1 cellular context compared by ENCODE assay signal in the genomic region with DNA sequence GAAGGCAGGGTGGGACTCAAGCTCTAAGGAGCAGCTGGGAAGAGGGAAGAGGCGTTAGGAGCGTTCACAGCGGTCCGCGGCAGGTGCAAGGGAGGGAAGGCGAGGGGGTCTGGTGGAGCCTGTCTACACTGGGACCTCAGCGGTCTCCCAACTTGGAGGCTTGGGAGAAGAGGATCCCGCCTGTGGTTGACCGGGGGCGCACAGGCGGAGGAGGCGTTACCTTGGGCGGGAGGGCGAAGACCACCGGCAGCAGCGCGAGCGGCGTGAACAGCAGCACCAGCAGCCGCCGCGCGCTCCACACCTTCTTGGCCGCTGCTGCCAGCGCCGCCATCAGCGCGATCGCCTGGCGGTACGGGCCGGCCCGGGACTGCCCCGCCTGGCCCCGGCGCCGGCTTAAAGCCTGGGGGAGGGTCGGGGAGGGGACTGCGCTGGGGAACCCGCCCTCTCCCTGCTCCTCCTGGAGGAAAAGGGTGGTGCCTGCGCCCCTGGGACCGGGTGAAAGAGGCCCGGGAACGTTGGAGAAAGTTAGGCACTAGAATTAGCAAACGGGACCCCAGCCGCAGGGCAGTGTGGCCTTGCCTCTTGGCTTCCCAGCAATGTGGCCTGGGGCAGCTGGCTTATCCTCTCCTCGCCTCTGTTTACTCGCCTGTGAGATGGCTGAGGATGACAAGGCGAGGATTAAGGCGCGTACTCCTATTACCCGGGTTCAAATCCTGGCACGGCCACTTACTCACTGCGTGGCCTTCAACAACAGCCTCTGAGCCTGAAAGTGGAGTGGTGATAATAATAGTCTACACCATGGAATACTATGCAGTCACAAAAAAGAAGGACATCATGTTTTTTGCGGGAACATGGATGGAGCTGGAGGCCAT.
TF ChIP-seq lines count a peak whose summit lies in the region.

Gene SLC13A3 (minus strand): TSS at position 369 of the 872 bp plus-strand sequence. CDS start 38 bp downstream, at position 331.

TF ChIP-seq in HepG2, 621 proteins besides CTCF, POLR2A, EP300 and RAD21 (continued from another document and continues in another):
- TF ChIP-seq TMF1 (CRISPR knock-in tag; IDR thresholded peaks at IDR 0.05; ENCODE audit: low read depth) (peak; percentile 72), NR2C2 (CRISPR knock-in tag; IDR thresholded peaks at IDR 0.05; ENCODE audit: borderline replicate concordance) (no peak), ARID2 (CRISPR knock-in tag; IDR thresholded peaks at IDR 0.05; ENCODE audit: borderline replicate concordance) (peak; percentile 93; the same call in 1 of the 2 replicates), ZNF7 (CRISPR knock-in tag; IDR thresholded peaks at IDR 0.05) (no peak; the same call in none of the 2 replicates), YEATS4 (CRISPR knock-in tag; IDR thresholded peaks at IDR 0.05; ENCODE audit: borderline replicate concordance) (peak; percentile 87; the same call in 1 of the 2 replicates), TRIM22 (IDR thresholded peaks at IDR 0.05) (no peak), MYNN (CRISPR knock-in tag; IDR thresholded peaks at IDR 0.05; ENCODE audit: low read depth) (no peak), SP140L (CRISPR knock-in tag; IDR thresholded peaks at IDR 0.05; ENCODE audit: borderline replicate concordance) (no peak), JDP2 (CRISPR knock-in tag; IDR thresholded peaks at IDR 0.05; ENCODE audit: borderline replicate concordance) (no peak), PTBP1 (IDR thresholded peaks at IDR 0.05; ENCODE audit: low read depth, low read length, poor library complexity, severe bottlenecking) (peak; percentile 13), ZFP91 (CRISPR knock-in tag; IDR thresholded peaks at IDR 0.05; ENCODE audit: borderline replicate concordance) (peak; percentile 96), STAG1 (CRISPR knock-in tag; IDR thresholded peaks at IDR 0.05) (peak; percentile 35), ZNF510 (CRISPR knock-in tag; IDR thresholded peaks at IDR 0.05; ENCODE audit: low read depth) (no peak), HES4 (CRISPR knock-in tag; IDR thresholded peaks at IDR 0.05; ENCODE audit: borderline replicate concordance) (peak; percentile 85; the same call in 1 of the 2 replicates), TSC22D2 (CRISPR knock-in tag; IDR thresholded peaks at IDR 0.05; ENCODE audit: borderline replicate concordance) (no peak; the same call in 1 of the 2 replicates), PRMT3 (CRISPR knock-in tag; IDR thresholded peaks at IDR 0.05; ENCODE audit: borderline replicate concordance, low read depth) (peak; percentile 77; the same call in 1 of the 2 replicates), FOXK1 (CRISPR knock-in tag; IDR thresholded peaks at IDR 0.05; ENCODE audit: borderline replicate concordance, low read depth) (no peak), ZNF10 (CRISPR knock-in tag; IDR thresholded peaks at IDR 0.05; ENCODE audit: borderline replicate concordance, low read depth) (0 out of 2 replicates have a peak, but pooled peaks have one; percentile 36), ZNF513 (CRISPR knock-in tag; conservative IDR thresholded peaks at IDR 0.05) (no peak), GZF1 (CRISPR knock-in tag; IDR thresholded peaks at IDR 0.05) (0 out of 2 replicates have a peak, but pooled peaks have one; percentile 38), CERS6 (CRISPR knock-in tag; IDR thresholded peaks at IDR 0.05) (no peak), ZNF883 (CRISPR knock-in tag; IDR thresholded peaks at IDR 0.05; ENCODE audit: not compliant biosample characterization) (peak; percentile 91), ZNF234 (CRISPR knock-in tag; conservative IDR thresholded peaks at IDR 0.05) (peak; percentile 67; the same call in 1 of the 2 replicates), MXD3 (CRISPR knock-in tag; IDR thresholded peaks at IDR 0.05) (peak; percentile 92), HBP1 (CRISPR knock-in tag; IDR thresholded peaks at IDR 0.05; ENCODE audit: low read depth) (no peak), ZNF773 (CRISPR knock-in tag; IDR thresholded peaks at IDR 0.05; ENCODE audit: borderline replicate concordance) (peak; percentile 75), PITX1 (CRISPR knock-in tag; IDR thresholded peaks at IDR 0.05) (no peak), NFE2 (CRISPR knock-in tag; IDR thresholded peaks at IDR 0.05) (no peak), JUNB (CRISPR knock-in tag; IDR thresholded peaks at IDR 0.05; ENCODE audit: borderline replicate concordance) (no peak), FOXO1 (CRISPR knock-in tag; IDR thresholded peaks at IDR 0.05) (0 out of 2 replicates have a peak, but pooled peaks have one; percentile 29)
- TF ChIP-seq, protein P1, sequence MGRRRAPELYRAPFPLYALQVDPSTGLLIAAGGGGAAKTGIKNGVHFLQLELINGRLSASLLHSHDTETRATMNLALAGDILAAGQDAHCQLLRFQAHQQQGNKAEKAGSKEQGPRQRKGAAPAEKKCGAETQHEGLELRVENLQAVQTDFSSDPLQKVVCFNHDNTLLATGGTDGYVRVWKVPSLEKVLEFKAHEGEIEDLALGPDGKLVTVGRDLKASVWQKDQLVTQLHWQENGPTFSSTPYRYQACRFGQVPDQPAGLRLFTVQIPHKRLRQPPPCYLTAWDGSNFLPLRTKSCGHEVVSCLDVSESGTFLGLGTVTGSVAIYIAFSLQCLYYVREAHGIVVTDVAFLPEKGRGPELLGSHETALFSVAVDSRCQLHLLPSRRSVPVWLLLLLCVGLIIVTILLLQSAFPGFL (CRISPR knock-in tag; IDR thresholded peaks at IDR 0.05), result peak; percentile 71; the same call in 1 of the 2 replicates
- TF ChIP-seq, protein P2, sequence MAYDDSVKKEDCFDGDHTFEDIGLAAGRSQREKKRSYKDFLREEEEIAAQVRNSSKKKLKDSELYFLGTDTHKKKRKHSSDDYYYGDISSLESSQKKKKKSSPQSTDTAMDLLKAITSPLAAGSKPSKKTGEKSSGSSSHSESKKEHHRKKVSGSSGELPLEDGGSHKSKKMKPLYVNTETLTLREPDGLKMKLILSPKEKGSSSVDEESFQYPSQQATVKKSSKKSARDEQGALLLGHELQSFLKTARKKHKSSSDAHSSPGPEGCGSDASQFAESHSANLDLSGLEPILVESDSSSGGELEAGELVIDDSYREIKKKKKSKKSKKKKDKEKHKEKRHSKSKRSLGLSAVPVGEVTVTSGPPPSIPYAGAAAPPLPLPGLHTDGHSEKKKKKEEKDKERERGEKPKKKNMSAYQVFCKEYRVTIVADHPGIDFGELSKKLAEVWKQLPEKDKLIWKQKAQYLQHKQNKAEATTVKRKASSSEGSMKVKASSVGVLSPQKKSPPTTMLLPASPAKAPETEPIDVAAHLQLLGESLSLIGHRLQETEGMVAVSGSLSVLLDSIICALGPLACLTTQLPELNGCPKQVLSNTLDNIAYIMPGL (CRISPR knock-in tag; IDR thresholded peaks at IDR 0.05; ENCODE audit: borderline replicate concordance in 1 of 2, low read depth in 1 of 2), result peak; percentile 75 to 93; a peak in 3 of 4 replicates
- TF ChIP-seq, protein P3, sequence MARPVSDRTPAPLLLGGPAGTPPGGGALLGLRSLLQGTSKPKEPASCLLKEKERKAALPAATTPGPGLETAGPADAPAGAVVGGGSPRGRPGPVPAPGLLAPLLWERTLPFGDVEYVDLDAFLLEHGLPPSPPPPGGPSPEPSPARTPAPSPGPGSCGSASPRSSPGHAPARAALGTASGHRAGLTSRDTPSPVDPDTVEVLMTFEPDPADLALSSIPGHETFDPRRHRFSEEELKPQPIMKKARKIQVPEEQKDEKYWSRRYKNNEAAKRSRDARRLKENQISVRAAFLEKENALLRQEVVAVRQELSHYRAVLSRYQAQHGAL (CRISPR knock-in tag; IDR thresholded peaks at IDR 0.05; ENCODE audit: not compliant biosample characterization), result no peak
- TF ChIP-seq, protein P4, sequence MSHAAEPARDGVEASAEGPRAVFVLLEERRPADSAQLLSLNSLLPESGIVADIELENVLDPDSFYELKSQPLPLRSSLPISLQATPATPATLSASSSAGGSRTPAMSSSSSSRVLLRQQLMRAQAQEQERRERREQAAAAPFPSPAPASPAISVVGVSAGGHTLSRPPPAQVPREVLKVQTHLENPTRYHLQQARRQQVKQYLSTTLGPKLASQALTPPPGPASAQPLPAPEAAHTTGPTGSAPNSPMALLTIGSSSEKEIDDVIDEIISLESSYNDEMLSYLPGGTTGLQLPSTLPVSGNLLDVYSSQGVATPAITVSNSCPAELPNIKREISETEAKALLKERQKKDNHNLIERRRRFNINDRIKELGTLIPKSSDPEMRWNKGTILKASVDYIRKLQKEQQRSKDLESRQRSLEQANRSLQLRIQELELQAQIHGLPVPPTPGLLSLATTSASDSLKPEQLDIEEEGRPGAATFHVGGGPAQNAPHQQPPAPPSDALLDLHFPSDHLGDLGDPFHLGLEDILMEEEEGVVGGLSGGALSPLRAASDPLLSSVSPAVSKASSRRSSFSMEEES (CRISPR knock-in tag; IDR thresholded peaks at IDR 0.05), result 0 out of 2 replicates have a peak, but pooled peaks have one; percentile 34
- TF ChIP-seq, protein P5, sequence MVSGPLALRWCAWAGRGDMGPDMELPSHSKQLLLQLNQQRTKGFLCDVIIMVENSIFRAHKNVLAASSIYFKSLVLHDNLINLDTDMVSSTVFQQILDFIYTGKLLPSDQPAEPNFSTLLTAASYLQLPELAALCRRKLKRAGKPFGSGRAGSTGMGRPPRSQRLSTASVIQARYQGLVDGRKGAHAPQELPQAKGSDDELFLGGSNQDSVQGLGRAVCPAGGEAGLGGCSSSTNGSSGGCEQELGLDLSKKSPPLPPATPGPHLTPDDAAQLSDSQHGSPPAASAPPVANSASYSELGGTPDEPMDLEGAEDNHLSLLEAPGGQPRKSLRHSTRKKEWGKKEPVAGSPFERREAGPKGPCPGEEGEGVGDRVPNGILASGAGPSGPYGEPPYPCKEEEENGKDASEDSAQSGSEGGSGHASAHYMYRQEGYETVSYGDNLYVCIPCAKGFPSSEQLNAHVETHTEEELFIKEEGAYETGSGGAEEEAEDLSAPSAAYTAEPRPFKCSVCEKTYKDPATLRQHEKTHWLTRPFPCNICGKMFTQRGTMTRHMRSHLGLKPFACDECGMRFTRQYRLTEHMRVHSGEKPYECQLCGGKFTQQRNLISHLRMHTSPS (CRISPR knock-in tag; IDR thresholded peaks at IDR 0.05; ENCODE audit: low read depth), result no peak; the same call in 1 of the 2 replicates
- TF ChIP-seq, protein P6, sequence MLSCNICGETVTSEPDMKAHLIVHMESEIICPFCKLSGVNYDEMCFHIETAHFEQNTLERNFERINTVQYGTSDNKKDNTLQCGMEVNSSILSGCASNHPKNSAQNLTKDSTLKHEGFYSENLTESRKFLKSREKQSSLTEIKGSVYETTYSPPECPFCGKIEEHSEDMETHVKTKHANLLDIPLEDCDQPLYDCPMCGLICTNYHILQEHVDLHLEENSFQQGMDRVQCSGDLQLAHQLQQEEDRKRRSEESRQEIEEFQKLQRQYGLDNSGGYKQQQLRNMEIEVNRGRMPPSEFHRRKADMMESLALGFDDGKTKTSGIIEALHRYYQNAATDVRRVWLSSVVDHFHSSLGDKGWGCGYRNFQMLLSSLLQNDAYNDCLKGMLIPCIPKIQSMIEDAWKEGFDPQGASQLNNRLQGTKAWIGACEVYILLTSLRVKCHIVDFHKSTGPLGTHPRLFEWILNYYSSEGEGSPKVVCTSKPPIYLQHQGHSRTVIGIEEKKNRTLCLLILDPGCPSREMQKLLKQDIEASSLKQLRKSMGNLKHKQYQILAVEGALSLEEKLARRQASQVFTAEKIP (CRISPR knock-in tag; IDR thresholded peaks at IDR 0.05; ENCODE audit: borderline replicate concordance), result no peak
